Comparison of ENCODE assay signal across 8 cellular contexts in genomic region chr9:122912671-122912963, GRCh38. TPM values are rescaled to one million over a fixed set of nuclear protein-coding genes. Genes with fewer than 3 reads are reported as not detected.
A peak's percentile ranks its signal among the peaks of the same experiment; 100 is the strongest.
DNase-seq lines count a peak whose midpoint lies in the region; ATAC-seq, FAIRE-seq and TF ChIP-seq lines count a peak whose summit lies in the region.

No MANE protein-coding gene starts in this region.

- no peaks in the 10 kb centered on the region for H3K27me3 Mint-ChIP-seq in activated naive CD4-positive, alpha-beta T cell treated with anti-CD3 and anti-CD28 coated beads, Interleukin-2, amount 50 U/mL, for 24 hours

- no peak for TF ChIP-seq POLR2A in K562 (conservative IDR thresholded peaks at IDR 0.05)
- no peak for TF ChIP-seq POLR2A in upper lobe of left lung (IDR thresholded peaks at IDR 0.05)

- peaks cover 16% of the 10 kb centered on the region for H3K36me3 Mint-ChIP-seq in activated naive CD4-positive, alpha-beta T cell treated with anti-CD3 and anti-CD28 coated beads, Interleukin-2, amount 50 U/mL, for 24 hours

- no peaks in the 10 kb centered on the region for H3K9me3 Mint-ChIP-seq in activated naive CD4-positive, alpha-beta T cell treated with anti-CD3 and anti-CD28 coated beads, Interleukin-2, amount 50 U/mL, for 24 hours

- 2% methylated on average over 9 of the region's 9 CpGs for WGBS in K562 (ENCODE audit: insufficient coverage, low coverage, missing lambda C conversion rate)
- 4 to 5% methylated on average over 9 of the region's 9 CpGs for WGBS in lung, 2 donors
- WGBS in upper lobe of left lung, 2 donors: 4 to 7% methylated on average over 9 of the region's 9 CpGs

- H3K9me3 ChIP-seq in K562 (replicated peaks; ENCODE audit: control insufficient read depth, insufficient read depth, low read depth, low read length) (no peaks in the 10 kb centered on the region), lung (ENCODE audit: control insufficient read depth in 2 of 2, insufficient read depth in 1 of 2, low read length in 1 of 2) (no peaks in the 10 kb centered on the region), upper lobe of left lung (no peaks in the 10 kb centered on the region)

- POLR2A ChIA-PET in K562 (lab: Yijun Ruan, JAX): interaction anchor here (0.8 to 1.9 kb wide), 8 partner anchors 8 to 77 kb away, joined by 3 to 14 read pairs (median 8); partner anchors contain the start of genes RABGAP1, RC3H2 and ZBTB26

- ATAC-seq in K562 (no peak), lung (ENCODE audit: insufficient read depth, low FRiP score) (no peak), upper lobe of left lung (ENCODE audit: low FRiP score in 2 of 2) (no peak), GM18909 (IDR thresholded peaks at IDR 0.05; ENCODE audit: poor library complexity, unreplicated experiment) (no peak)

- intact Hi-C loops in K562 (cut with micrococcal nuclease): loop anchor here (5.0 kb wide), 1 partner anchor 80 kb away; no protein-coding TSS in a partner anchor

- H3K4me1 ChIP-seq in K562 (replicated peaks in 1 of 2; ENCODE audit: control insufficient read depth in 2 of 2, insufficient read depth in 2 of 2, low read length in 2 of 2) (peaks cover 0 to 8% of the 10 kb centered on the region in 2 experiments; a peak in 1 of 5 replicates), lung (ENCODE audit: control insufficient read depth in 2 of 2, insufficient read depth in 2 of 2, low read length in 2 of 2) (peaks cover 0 to 3% of the 10 kb centered on the region in 2 donors), upper lobe of left lung (peaks cover 8 to 18% (median 12%) of the 10 kb centered on the region in 4 donors)

- FAIRE-seq in K562 (lab: Jason Lieb, UNC): no peak

- no TSS peak for BruUV-seq in K562 (replicated peaks; lab: Mats Ljungman, UMichigan)

- peaks cover 37% of the 10 kb centered on the region for H3K79me2 ChIP-seq in K562 (ENCODE audit: control insufficient read depth, insufficient read depth, low read length)

- H3K27ac Mint-ChIP-seq in activated naive CD4-positive, alpha-beta T cell treated with anti-CD3 and anti-CD28 coated beads, Interleukin-2, amount 50 U/mL, for 24 hours: peak overlapping the region; percentile 98

- peak overlapping the region; percentile 85 to 94 for H3K9ac ChIP-seq in K562 (ENCODE audit: insufficient read depth in 1 of 2, low read depth in 2 of 2, low read length in 2 of 2)

- CTCF ChIA-PET in K562 (lab: Yijun Ruan, JAX; ENCODE audit: low intra/inter-chr PET ratio): no interaction called here

- TF ChIP-seq EP300 in K562 (IDR thresholded peaks at IDR 0.05; ENCODE audit: low read length): no peak
- no peak for TF ChIP-seq EP300 in upper lobe of left lung (IDR thresholded peaks at IDR 0.05)

- TF ChIP-seq CTCF in K562 (IDR thresholded peaks at IDR 0.05 in 2 of 3, conservative IDR thresholded peaks at IDR 0.05 in 1 of 3; ENCODE audit: insufficient read depth in 2 of 3, low read depth in 1 of 3, low read length in 3 of 3) (no peak), lung (IDR thresholded peaks at IDR 0.05; ENCODE audit: control extremely low read depth, extremely low read depth) (no peak), upper lobe of left lung (IDR thresholded peaks at IDR 0.05) (no peak)

- no peaks in the 10 kb centered on the region for H3K9me1 ChIP-seq in K562 (ENCODE audit: control insufficient read depth, insufficient read depth, low read length)

- peak overlapping the region; percentile 92 for H3K4me2 ChIP-seq in K562 (ENCODE audit: insufficient read depth, low read length)

- no peak for DNase-seq in activated naive CD4-positive, alpha-beta T cell treated with Interleukin-2 at 50 U/mL for 16 hours
- DNase-seq in K562 (ENCODE audit: extremely low read depth in 1 of 4, low spot score in 3 of 4) (no peak), lung (ENCODE audit: low spot score) (no peak), upper lobe of left lung (no peak), OCI-M2 (lab: John Stamatoyannopoulos, UW; ENCODE audit: unreplicated experiment) (no peak), dedifferentiated amniotic fluid mesenchymal stem cell (ENCODE audit: extremely low spot score) (no peak)

- H3K36me3 ChIP-seq in K562 (ENCODE audit: control insufficient read depth, insufficient read depth, low read length) (peaks cover 25% of the 10 kb centered on the region), lung (ENCODE audit: control insufficient read depth in 2 of 2, insufficient read depth in 2 of 2, low read length in 2 of 2) (peaks cover 3 to 4% of the 10 kb centered on the region in 2 donors), upper lobe of left lung (peaks cover 6 to 30% (median 9%) of the 10 kb centered on the region in 4 donors)

- H3K4me3 ChIP-seq in K562 (peak overlapping the region; percentile 73), lung (peak overlapping the region; percentile 96), upper lobe of left lung (peak overlapping the region; percentile 58 to 91 (median 62))

- H3K27ac ChIP-seq in K562 (ENCODE audit: extremely low read depth, low read depth, low read length) (peak overlapping the region; percentile 85), lung (ENCODE audit: low read depth in 1 of 2, low read length in 1 of 2) (peak overlapping the region; percentile 79 to 90), upper lobe of left lung (peak overlapping the region; percentile 80 to 91 (median 86))

- H2AFZ ChIP-seq in K562 (ENCODE audit: low read depth, low read length): peak overlapping the region; percentile 95

- in situ Hi-C loops in K562 (cut with MboI): no loop called here

- no peaks in the 10 kb centered on the region for H4K20me1 ChIP-seq in K562 (replicated peaks; ENCODE audit: control insufficient read depth, insufficient read depth, low read length)

- peaks cover 43% of the 10 kb centered on the region for H3K4me1 Mint-ChIP-seq in activated naive CD4-positive, alpha-beta T cell treated with anti-CD3 and anti-CD28 coated beads, Interleukin-2, amount 50 U/mL, for 24 hours

- H3K27me3 ChIP-seq in K562 (ENCODE audit: control insufficient read depth in 2 of 2, insufficient read depth in 2 of 2, low read length in 2 of 2) (no peaks in the 10 kb centered on the region), lung (ENCODE audit: control insufficient read depth, insufficient read depth) (no peaks in the 10 kb centered on the region), upper lobe of left lung (no peaks in the 10 kb centered on the region)

- peak overlapping the region; percentile 98 for H3K4me3 Mint-ChIP-seq in activated naive CD4-positive, alpha-beta T cell treated with anti-CD3 and anti-CD28 coated beads, Interleukin-2, amount 50 U/mL, for 24 hours

- TF ChIP-seq RAD21 in K562 (CRISPR knock-in tag; conservative IDR thresholded peaks at IDR 0.05 in 1 of 2, IDR thresholded peaks at IDR 0.05 in 1 of 2): no peak

RNA-seq across cellular contexts. Expression of gene ZBTB6, which starts 0.5 kb away (rescaled TPM):
- total RNA-seq in K562 (2011; cell fraction: chromatin; rRNA removed; ENCODE audit: low replicate concordance): 3.2 and 10.1 TPM in 2 replicates
- total RNA-seq in K562 (2011; cell fraction: nucleolus; rRNA removed): 2.7 and 3.4 TPM in 2 replicates
- total RNA-seq in K562 (2011; cell fraction: nucleoplasm; rRNA removed): 5.5 and 6.9 TPM in 2 replicates
- 3.1 and 3.7 TPM in 2 replicates for total RNA-seq in K562 (2014; rRNA removed)
- total RNA-seq in K562 (2014; rRNA removed; fragmentation: Illumina TruSeq; extraction: Trizol): 6.7 and 8.0 TPM in 2 replicates
- 6.1 and 7.2 TPM in 2 replicates for total RNA-seq in K562 (2015; rRNA removed; fragmentation: Illumina TruSeq; extraction: Trizol)
- total RNA-seq in K562 (2021): 5.0 and 5.3 TPM in 2 replicates
- 6.4 and 6.9 TPM in 2 replicates for polyA plus RNA-seq in K562 (2011; rRNA removed)
- polyA plus RNA-seq in K562 (2011; cell fraction: cytosol; rRNA removed): 1.2 and 3.0 TPM in 2 replicates
- polyA plus RNA-seq in K562 (2011; cell fraction: nucleus; rRNA removed): 1.8 and 3.2 TPM in 2 replicates
- 3.8 and 4.5 TPM in 2 replicates for polyA plus RNA-seq in K562 (2012)
- 4.9 and 6.3 TPM in 2 replicates for polyA plus RNA-seq in K562 (2014; fragmentation: Illumina TruSeq; extraction: Trizol)
- 1 to 10 TPM; 1.4 to 4.8 TPM for polyA plus RNA-seq in K562 (2014; fragmentation: Nextera tagmentation; extraction: Ambion mirVana)
- 3.9 and 4.5 TPM in 2 replicates for polyA plus RNA-seq in K562 (2014; rRNA removed)
- polyA minus RNA-seq in K562 (2011; rRNA and poly(A)+ RNA removed): 9.6 and 11.8 TPM in 2 replicates
- 2.6 and 2.7 TPM in 2 replicates for polyA minus RNA-seq in K562 (2011; cell fraction: cytosol; rRNA and poly(A)+ RNA removed)
- polyA minus RNA-seq in K562 (2011; cell fraction: nucleus; rRNA and poly(A)+ RNA removed): 6.3 and 12.1 TPM in 2 replicates
- 10 to 100 TPM in 1 of 2 donors, 1 to 10 TPM in 1; 8.0 to 16.6 TPM for total RNA-seq in lung
- 1 to 10 TPM; 2.5 to 4.3 TPM for polyA plus RNA-seq in lung
- total RNA-seq in upper lobe of left lung: 10 to 100 TPM in 1 of 6 donors, 1 to 10 TPM in 5; 2.7 to 10.9 (median 7.1) TPM

RNA-seq across cellular contexts. Expression of gene RC3H2, which starts 7.5 kb away (rescaled TPM):
- 62.5 and 108 TPM in 2 replicates for total RNA-seq in K562 (2011; cell fraction: chromatin; rRNA removed; ENCODE audit: low replicate concordance)
- 25.3 and 30.5 TPM in 2 replicates for total RNA-seq in K562 (2011; cell fraction: nucleolus; rRNA removed)
- 43.0 and 50.8 TPM in 2 replicates for total RNA-seq in K562 (2011; cell fraction: nucleoplasm; rRNA removed)
- total RNA-seq in K562 (2014; rRNA removed) (18.6 and 18.7 TPM in 2 replicates), K562 (2014; rRNA removed; fragmentation: Illumina TruSeq; extraction: Trizol) (23.2 and 28.1 TPM in 2 replicates), K562 (2015; rRNA removed; fragmentation: Illumina TruSeq; extraction: Trizol) (25.8 and 28.1 TPM in 2 replicates), K562 (2021) (25.0 and 26.6 TPM in 2 replicates), lung (10 to 100 TPM; 37.7 to 60.2 TPM), upper lobe of left lung (10 to 100 TPM; 23.9 to 65.0 (median 40.2) TPM)
- polyA plus RNA-seq in K562 (2011; rRNA removed) (29.5 and 35.4 TPM in 2 replicates), K562 (2014; fragmentation: Illumina TruSeq; extraction: Trizol) (15.4 and 15.7 TPM in 2 replicates), K562 (2014; fragmentation: Nextera tagmentation; extraction: Ambion mirVana) (1 to 10 TPM; 5.6 to 8.6 TPM), K562 (2014; rRNA removed) (12.8 and 13.9 TPM in 2 replicates), lung (10 to 100 TPM; 11.9 to 13.0 TPM)
- polyA plus RNA-seq in K562 (2011; cell fraction: cytosol; rRNA removed): 12.1 and 18.0 TPM in 2 replicates
- polyA plus RNA-seq in K562 (2011; cell fraction: nucleus; rRNA removed): 26.4 and 27.3 TPM in 2 replicates
- polyA plus RNA-seq in K562 (2012): 9.3 and 10.8 TPM in 2 replicates
- polyA minus RNA-seq in K562 (2011; rRNA and poly(A)+ RNA removed): 119 and 133 TPM in 2 replicates
- 29.8 and 40.5 TPM in 2 replicates for polyA minus RNA-seq in K562 (2011; cell fraction: cytosol; rRNA and poly(A)+ RNA removed)
- polyA minus RNA-seq in K562 (2011; cell fraction: nucleus; rRNA and poly(A)+ RNA removed): 24.6 and 46.4 TPM in 2 replicates

RNA-seq across cellular contexts. Expression of gene ZBTB26, which starts 18.7 kb away (rescaled TPM):
- 9.0 and 26.0 TPM in 2 replicates for total RNA-seq in K562 (2011; cell fraction: chromatin; rRNA removed; ENCODE audit: low replicate concordance)
- total RNA-seq in K562 (2011; cell fraction: nucleolus; rRNA removed): 4.8 and 7.8 TPM in 2 replicates
- 14.2 and 26.4 TPM in 2 replicates for total RNA-seq in K562 (2011; cell fraction: nucleoplasm; rRNA removed)
- total RNA-seq in K562 (2014; rRNA removed) (3.4 and 4.3 TPM in 2 replicates), K562 (2014; rRNA removed; fragmentation: Illumina TruSeq; extraction: Trizol) (4.3 and 5.4 TPM in 2 replicates), K562 (2015; rRNA removed; fragmentation: Illumina TruSeq; extraction: Trizol) (3.5 and 3.9 TPM in 2 replicates), K562 (2021) (7.4 and 9.1 TPM in 2 replicates), lung (10 to 100 TPM in 1 of 2 donors, 1 to 10 TPM in 1; 4.0 to 15.0 TPM), upper lobe of left lung (1 to 10 TPM; 2.9 to 8.0 (median 5.2) TPM)
- polyA plus RNA-seq in K562 (2011; rRNA removed) (20.7 and 21.4 TPM in 2 replicates), K562 (2014; fragmentation: Illumina TruSeq; extraction: Trizol) (10.0 and 11.4 TPM in 2 replicates), K562 (2014; fragmentation: Nextera tagmentation; extraction: Ambion mirVana) (1 to 10 TPM; 2.4 to 5.0 TPM), K562 (2014; rRNA removed) (9.4 and 10.3 TPM in 2 replicates), lung (1 to 10 TPM; 2.4 to 2.7 TPM)
- polyA plus RNA-seq in K562 (2011; cell fraction: cytosol; rRNA removed): 5.5 and 9.9 TPM in 2 replicates
- 21.9 and 38.1 TPM in 2 replicates for polyA plus RNA-seq in K562 (2011; cell fraction: nucleus; rRNA removed)
- polyA plus RNA-seq in K562 (2012): 5.8 and 9.5 TPM in 2 replicates
- 12.0 and 12.8 TPM in 2 replicates for polyA minus RNA-seq in K562 (2011; rRNA and poly(A)+ RNA removed)
- 5.7 and 6.9 TPM in 2 replicates for polyA minus RNA-seq in K562 (2011; cell fraction: cytosol; rRNA and poly(A)+ RNA removed)
- polyA minus RNA-seq in K562 (2011; cell fraction: nucleus; rRNA and poly(A)+ RNA removed): 4.0 and 9.6 TPM in 2 replicates

RNA-seq across cellular contexts. Expression of gene RABGAP1, which starts 28.2 kb away (rescaled TPM):
- total RNA-seq in K562 (2011; cell fraction: chromatin; rRNA removed; ENCODE audit: low replicate concordance): 103 and 147 TPM in 2 replicates
- total RNA-seq in K562 (2011; cell fraction: nucleolus; rRNA removed): 25.3 and 30.7 TPM in 2 replicates
- total RNA-seq in K562 (2011; cell fraction: nucleoplasm; rRNA removed): 45.7 and 53.1 TPM in 2 replicates
- total RNA-seq in K562 (2014; rRNA removed): 5.1 and 6.8 TPM in 2 replicates
- total RNA-seq in K562 (2014; rRNA removed; fragmentation: Illumina TruSeq; extraction: Trizol): 15.7 and 16.3 TPM in 2 replicates
- total RNA-seq in K562 (2015; rRNA removed; fragmentation: Illumina TruSeq; extraction: Trizol): 14.1 and 16.5 TPM in 2 replicates
- total RNA-seq in K562 (2021): 12.6 and 15.3 TPM in 2 replicates
- polyA plus RNA-seq in K562 (2011; rRNA removed): 21.0 and 22.7 TPM in 2 replicates
- 4.0 and 8.5 TPM in 2 replicates for polyA plus RNA-seq in K562 (2011; cell fraction: cytosol; rRNA removed)
- 19.9 and 21.0 TPM in 2 replicates for polyA plus RNA-seq in K562 (2011; cell fraction: nucleus; rRNA removed)
- 7.6 and 8.2 TPM in 2 replicates for polyA plus RNA-seq in K562 (2012)
- 9.6 and 13.1 TPM in 2 replicates for polyA plus RNA-seq in K562 (2014; fragmentation: Illumina TruSeq; extraction: Trizol)
- polyA plus RNA-seq in K562 (2014; fragmentation: Nextera tagmentation; extraction: Ambion mirVana): 1 to 10 TPM; 1.5 to 2.2 TPM
- polyA plus RNA-seq in K562 (2014; rRNA removed): 7.7 and 9.8 TPM in 2 replicates
- 30.5 and 41.7 TPM in 2 replicates for polyA minus RNA-seq in K562 (2011; rRNA and poly(A)+ RNA removed)
- polyA minus RNA-seq in K562 (2011; cell fraction: cytosol; rRNA and poly(A)+ RNA removed): 6.6 and 11.8 TPM in 2 replicates
- polyA minus RNA-seq in K562 (2011; cell fraction: nucleus; rRNA and poly(A)+ RNA removed): 24.9 and 52.1 TPM in 2 replicates
- 100 to 1,000 TPM in 1 of 2 donors, 10 to 100 TPM in 1; 55.0 to 103 TPM for total RNA-seq in lung
- polyA plus RNA-seq in lung: 10 to 100 TPM in 1 of 2 donors, 1 to 10 TPM in 1; 9.6 to 14.7 TPM
- total RNA-seq in upper lobe of left lung: 100 to 1,000 TPM in 2 of 6 donors, 10 to 100 TPM in 4; 41.7 to 147 (median 62.6) TPM
